In the genomic region with DNA sequence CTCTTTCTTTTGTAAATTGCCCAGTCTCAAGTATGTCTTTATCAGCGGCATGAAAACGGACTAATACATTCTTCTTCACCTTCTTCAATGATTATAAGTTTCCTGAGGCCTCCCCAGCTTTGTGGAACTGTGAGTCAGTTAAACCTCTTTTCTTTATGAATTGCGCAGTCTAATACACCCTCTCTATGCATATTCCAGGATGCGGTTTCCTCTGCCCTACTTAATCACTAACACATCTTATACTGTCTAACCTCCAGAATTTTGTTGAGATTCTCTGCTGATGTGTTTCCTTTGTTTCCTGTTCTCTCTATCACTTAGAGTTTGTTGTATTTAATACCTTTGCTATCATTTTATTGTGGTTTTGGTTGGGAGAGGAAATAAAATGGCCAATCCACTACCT, we compare ENCODE assay signal across 17 cellular contexts.
"Had no signal": no experiment of that assay in that cellular context is flagged by ENCODE, and none has a peak within 500 bp of the region (broad histone marks: within the 10 kb centered on the region; RNA-seq: fewer than 3 reads in every experiment).

No MANE protein-coding gene starts in this region.

- H3K4me1 Mint-ChIP-seq: IgD-negative memory B cell had no signal

- H3K27me3 Mint-ChIP-seq: IgD-negative memory B cell had no signal

- H3K27ac Mint-ChIP-seq: IgD-negative memory B cell had no signal

- ATAC-seq: K562 had no signal

- DNase-seq: Kasumi-1, MM.1S, NCI-H1092 treated with DMSO at 0.1 percent for 48 hours, NCI-H1436, NCI-H187, NCI-H2029, NCI-H2081 treated with DMSO at 0.1 percent for 48 hours, NCI-H2171, NCI-H2227 treated with DMSO at 0.1 percent for 48 hours, NCI-H524 treated with DMSO at 0.1 percent for 48 hours, NCI-H69, NCI-H774, SHP77, SK-N-SH, SW 1271 had no signal
